2 cellular contexts compared by ENCODE assay signal in genomic region chr1:16231331-16232315, GRCh38.
TF ChIP-seq lines count a peak whose summit lies in the region.

No MANE protein-coding gene starts in this region.

TF ChIP-seq in Ishikawa, 13 proteins besides CTCF, POLR2A, EP300 and RAD21 (continued from another document):
- TF ChIP-seq CREB1 (IDR thresholded peaks at IDR 0.05; ENCODE audit: low read depth) (no peak), TEAD4 (IDR thresholded peaks at IDR 0.05) (no peak), USF1 (IDR thresholded peaks at IDR 0.05) (peak; percentile 78)
- TF ChIP-seq, protein P1, sequence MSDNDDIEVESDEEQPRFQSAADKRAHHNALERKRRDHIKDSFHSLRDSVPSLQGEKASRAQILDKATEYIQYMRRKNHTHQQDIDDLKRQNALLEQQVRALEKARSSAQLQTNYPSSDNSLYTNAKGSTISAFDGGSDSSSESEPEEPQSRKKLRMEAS (IDR thresholded peaks at IDR 0.05), result no peak

TF ChIP-seq in H1, 55 proteins besides CTCF, POLR2A, EP300 and RAD21:
- TF ChIP-seq USF2 (IDR thresholded peaks at IDR 0.05; ENCODE audit: low read length), result 0 out of 2 replicates have a peak, but pooled peaks have one; percentile 35
- TF ChIP-seq, protein P2, sequence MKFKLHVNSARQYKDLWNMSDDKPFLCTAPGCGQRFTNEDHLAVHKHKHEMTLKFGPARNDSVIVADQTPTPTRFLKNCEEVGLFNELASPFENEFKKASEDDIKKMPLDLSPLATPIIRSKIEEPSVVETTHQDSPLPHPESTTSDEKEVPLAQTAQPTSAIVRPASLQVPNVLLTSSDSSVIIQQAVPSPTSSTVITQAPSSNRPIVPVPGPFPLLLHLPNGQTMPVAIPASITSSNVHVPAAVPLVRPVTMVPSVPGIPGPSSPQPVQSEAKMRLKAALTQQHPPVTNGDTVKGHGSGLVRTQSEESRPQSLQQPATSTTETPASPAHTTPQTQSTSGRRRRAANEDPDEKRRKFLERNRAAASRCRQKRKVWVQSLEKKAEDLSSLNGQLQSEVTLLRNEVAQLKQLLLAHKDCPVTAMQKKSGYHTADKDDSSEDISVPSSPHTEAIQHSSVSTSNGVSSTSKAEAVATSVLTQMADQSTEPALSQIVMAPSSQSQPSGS (IDR thresholded peaks at IDR 0.05; ENCODE audit: low read length), result no peak
